In genomic region chr10:98467506-98468318, GRCh38 we compare ENCODE assay signal across 1 cellular context.
TF ChIP-seq lines count a peak whose summit lies in the region.

No MANE protein-coding gene starts in this region.

TF ChIP-seq in H1, 55 proteins besides CTCF, POLR2A, EP300 and RAD21 (continued from another document):
- TF ChIP-seq GTF2F1 (IDR thresholded peaks at IDR 0.05; ENCODE audit: borderline replicate concordance, low read depth, low read length) (no peak), SP1 (IDR thresholded peaks at IDR 0.05; ENCODE audit: low read depth, low read length) (no peak), SIRT6 (IDR thresholded peaks at IDR 0.05; ENCODE audit: low read length) (no peak), ZNF274 (IDR thresholded peaks at IDR 0.05; ENCODE audit: borderline replicate concordance, extremely low read depth, low read length) (no peak), BACH1 (IDR thresholded peaks at IDR 0.05; ENCODE audit: low read length) (no peak), SIX5 (IDR thresholded peaks at IDR 0.05; ENCODE audit: low read depth, low read length) (no peak), TAF7 (optimal IDR thresholded peaks at IDR 0.05; ENCODE audit: borderline replicate concordance, low read depth, low read length) (no peak), TCF12 (IDR thresholded peaks at IDR 0.05; ENCODE audit: low read depth, low read length) (peak; percentile 74; the same call in 1 of the 2 replicates), POLR2AphosphoS5 (IDR thresholded peaks at IDR 0.05; ENCODE audit: low read depth, low read length) (no peak), JUND (IDR thresholded peaks at IDR 0.05; ENCODE audit: low read length) (no peak), KDM5A (IDR thresholded peaks at IDR 0.05; ENCODE audit: low read length) (no peak), CHD7 (IDR thresholded peaks at IDR 0.05; ENCODE audit: insufficient replicate concordance, low read length) (no peak), TBP (IDR thresholded peaks at IDR 0.05; ENCODE audit: low read depth, low read length) (no peak), FOSL1 (IDR thresholded peaks at IDR 0.05; ENCODE audit: insufficient read depth, low read depth, low read length) (no peak), BCL11A (IDR thresholded peaks at IDR 0.05; ENCODE audit: low read depth in 2 of 2, low read length in 2 of 2) (no peak), MAX (IDR thresholded peaks at IDR 0.05) (peak; percentile 59), SRF (IDR thresholded peaks at IDR 0.05; ENCODE audit: low read depth, low read length) (no peak), ASH2L (IDR thresholded peaks at IDR 0.05; ENCODE audit: low read length) (no peak), RFX5 (IDR thresholded peaks at IDR 0.05; ENCODE audit: borderline replicate concordance, low read depth, low read length) (no peak), EZH2 (IDR thresholded peaks at IDR 0.05; ENCODE audit: low read depth, low read length, severe bottlenecking) (no peak), TAF1 (IDR thresholded peaks at IDR 0.05; ENCODE audit: low read depth, low read length) (no peak), CTBP2 (IDR thresholded peaks at IDR 0.05; ENCODE audit: borderline replicate concordance, insufficient read depth, insufficient read length, low read length) (no peak), MAFK (IDR thresholded peaks at IDR 0.05; ENCODE audit: low read depth, low read length) (no peak), CHD2 (IDR thresholded peaks at IDR 0.05; ENCODE audit: low read length) (peak; percentile 38; the same call in 1 of the 2 replicates), RXRA (IDR thresholded peaks at IDR 0.05; ENCODE audit: insufficient read depth, low read depth, low read length) (no peak), YY1 (IDR thresholded peaks at IDR 0.05; ENCODE audit: low read depth, low read length) (0 out of 2 replicates have a peak, but pooled peaks have one; percentile 33), POU5F1 (IDR thresholded peaks at IDR 0.05; ENCODE audit: low read depth, low read length) (no peak), SAP30 (IDR thresholded peaks at IDR 0.05; ENCODE audit: insufficient read depth, insufficient replicate concordance, low read length) (no peak), CBX8 (IDR thresholded peaks at IDR 0.05; ENCODE audit: borderline replicate concordance, low read depth, low read length) (no peak), HDAC2 (IDR thresholded peaks at IDR 0.05; ENCODE audit: borderline replicate concordance in 1 of 2, low read depth in 2 of 2, low read length in 2 of 2) (no peak), NANOG (IDR thresholded peaks at IDR 0.05; ENCODE audit: insufficient read depth, low read depth, low read length, poor library complexity, severe bottlenecking) (no peak), SP4 (IDR thresholded peaks at IDR 0.05; ENCODE audit: low read length) (no peak), SUZ12 (IDR thresholded peaks at IDR 0.05; ENCODE audit: low read length) (no peak), SP2 (IDR thresholded peaks at IDR 0.05; ENCODE audit: low read length) (no peak), CHD1 (IDR thresholded peaks at IDR 0.05; ENCODE audit: low read depth, low read length) (no peak), ATF2 (IDR thresholded peaks at IDR 0.05; ENCODE audit: low read length) (no peak), SIN3A (conservative IDR thresholded peaks at IDR 0.05 in 1 of 2, IDR thresholded peaks at IDR 0.05 in 1 of 2; ENCODE audit: low read depth in 1 of 2, low read length in 2 of 2) (0 out of 4 replicates have a peak, but pooled peaks of 1 of the 2 experiments have one; percentile 38), E2F6 (IDR thresholded peaks at IDR 0.05) (peak; percentile 46; the same call in 1 of the 2 replicates), TEAD4 (IDR thresholded peaks at IDR 0.05; ENCODE audit: low read depth, low read length) (peak; percentile 69), CBX5 (IDR thresholded peaks at IDR 0.05; ENCODE audit: low read depth, low read length) (no peak), KDM4A (IDR thresholded peaks at IDR 0.05; ENCODE audit: low read depth, low read length, severe bottlenecking) (peak; percentile 83), GABPA (IDR thresholded peaks at IDR 0.05; ENCODE audit: borderline replicate concordance, insufficient read depth, low read length) (no peak), NRF1 (IDR thresholded peaks at IDR 0.05; ENCODE audit: low read depth, low read length) (no peak), RNF2 (IDR thresholded peaks at IDR 0.05; ENCODE audit: borderline replicate concordance, low read depth, low read length, missing control alignments, poor library complexity, severe bottlenecking) (no peak), CREB1 (IDR thresholded peaks at IDR 0.05) (no peak), PHF8 (conservative IDR thresholded peaks at IDR 0.05; ENCODE audit: low read depth, low read length) (no peak), BRCA1 (IDR thresholded peaks at IDR 0.05; ENCODE audit: low read depth, low read length) (no peak), RBBP5 (IDR thresholded peaks at IDR 0.05; ENCODE audit: borderline replicate concordance, low read depth, low read length) (no peak), HDAC6 (IDR thresholded peaks at IDR 0.05; ENCODE audit: low read depth, low read length) (no peak), KDM1A (IDR thresholded peaks at IDR 0.05; ENCODE audit: borderline replicate concordance, low read length) (no peak), EGR1 (IDR thresholded peaks at IDR 0.05; ENCODE audit: borderline replicate concordance, low read depth, low read length) (no peak)
